Comparison of ENCODE assay signal across 12 cellular contexts in genomic region chr17:63676540-63676933, GRCh38. TPM values are rescaled to one million over a fixed set of nuclear protein-coding genes. Genes with fewer than 3 reads are reported as not detected.
DNase-seq lines count a peak whose midpoint lies in the region; ATAC-seq and TF ChIP-seq lines count a peak whose summit lies in the region.
"Had no signal": no experiment of that assay in that cellular context is flagged by ENCODE, and none has a peak within 500 bp of the region (broad histone marks: within the 10 kb centered on the region; RNA-seq: fewer than 3 reads in every experiment).

No MANE protein-coding gene starts in this region.

- H3K4me1 ChIP-seq in left ventricle myocardium inferior (peaks cover 73% of the 10 kb centered on the region), endodermal cell (ENCODE audit: control insufficient read depth, insufficient read depth, low read length) (peaks cover 17% of the 10 kb centered on the region), thyroid gland (peaks cover 17 to 38% of the 10 kb centered on the region in 2 donors)

- no peaks in the 10 kb centered on the region for H3K9me3 ChIP-seq in left ventricle myocardium inferior (replicated peaks)
- no peaks in the 10 kb centered on the region for H3K9me3 ChIP-seq in endodermal cell (ENCODE audit: control insufficient read depth, low read length)
- H3K9me3 ChIP-seq in thyroid gland, result no peaks in the 10 kb centered on the region

- H3K9me3 Mint-ChIP-seq in endodermal cell (no peaks in the 10 kb centered on the region), nephron progenitor cell (no peaks in the 10 kb centered on the region)
- H3K9me3 Mint-ChIP-seq: naive B cell had no signal

- intact Hi-C loops in left ventricle myocardium inferior (cut with micrococcal nuclease) (no loop called here), left cardiac atrium (cut with DNase I) (no loop called here), thyroid gland (cut with DNase I) (no loop called here)

- H3K36me3 Mint-ChIP-seq in endodermal cell (ENCODE audit: low read depth) (peaks cover 4% of the 10 kb centered on the region), nephron progenitor cell (ENCODE audit: low read depth) (peaks cover 11% of the 10 kb centered on the region)

- peaks cover 57% of the 10 kb centered on the region for H3K4me1 Mint-ChIP-seq in endodermal cell
- peaks cover 21% of the 10 kb centered on the region for H3K4me1 Mint-ChIP-seq in nephron progenitor cell

- H3K27ac ChIP-seq in left ventricle myocardium inferior (replicated peaks) (peak overlapping the region; percentile 92), endodermal cell (ENCODE audit: low read depth, low read length) (no peak overlapping the region), thyroid gland (peak overlapping the region in 1 of 3 donors; percentile 76)

- H3K4me3 Mint-ChIP-seq in endodermal cell, result no peak overlapping the region
- H3K4me3 Mint-ChIP-seq in nephron progenitor cell, result no peak overlapping the region
- H3K4me3 Mint-ChIP-seq: naive B cell had no signal

- H3K27me3 ChIP-seq in left ventricle myocardium inferior (ENCODE audit: low read depth), result no peaks in the 10 kb centered on the region
- no peaks in the 10 kb centered on the region for H3K27me3 ChIP-seq in endodermal cell (ENCODE audit: control insufficient read depth, insufficient read depth, low read length, poor library complexity, severe bottlenecking)
- H3K27me3 ChIP-seq in thyroid gland, result no peaks in the 10 kb centered on the region
- H3K27me3 ChIP-seq: dorsolateral prefrontal cortex had no signal

- H3K9ac ChIP-seq in endodermal cell (ENCODE audit: extremely low read depth, low read length, poor library complexity, severe bottlenecking), result no peak overlapping the region

- no peak for DNase-seq in left ventricle myocardium inferior
- no peak for DNase-seq in left cardiac atrium
- DNase-seq in endodermal cell, result no peak
- no peak for DNase-seq in nephron progenitor cell
- no peak for DNase-seq in stimulated activated CD4-positive, alpha-beta T cell treated with anti-CD3 and anti-CD28 coated beads, Interleukin-4, amount 100 ng/mL, for 1 hour
- DNase-seq in thyroid gland, result no peak
- DNase-seq: naive B cell, NCI-H2227 treated with DMSO at 0.1 percent for 48 hours had no signal

- peak overlapping the region; percentile 56 for H3K4me3 ChIP-seq in left ventricle myocardium inferior
- no peak overlapping the region for H3K4me3 ChIP-seq in endodermal cell (ENCODE audit: low read length)
- H3K4me3 ChIP-seq in thyroid gland (replicated peaks in 1 of 3), result no peak overlapping the region

- no peak for TF ChIP-seq POLR2A in thyroid gland (IDR thresholded peaks at IDR 0.05)

- no peak for ATAC-seq in left cardiac atrium
- ATAC-seq in GM18511 (IDR thresholded peaks at IDR 0.05; ENCODE audit: unreplicated experiment), result no peak
- ATAC-seq in GM18502 (IDR thresholded peaks at IDR 0.05; ENCODE audit: poor library complexity, unreplicated experiment), result no peak
- ATAC-seq: activated CD4-positive, CD25-positive, alpha-beta regulatory T cell treated with anti-CD3 and anti-CD28 coated beads, Interleukin-2, amount 50 U/mL, for 24 hours had no signal

- peaks cover 37% of the 10 kb centered on the region for H3K36me3 ChIP-seq in left ventricle myocardium inferior
- peaks cover 6% of the 10 kb centered on the region for H3K36me3 ChIP-seq in endodermal cell (ENCODE audit: control insufficient read depth, insufficient read depth, low read length)
- H3K36me3 ChIP-seq in thyroid gland, result peaks cover 2 to 5% of the 10 kb centered on the region in 2 donors

- WGBS in endodermal cell (ENCODE audit: insufficient coverage in 1 of 2, insufficient read length in 1 of 2), 2 experiments, result 90 to 100% methylated on average over 3 of the region's 3 CpGs
- WGBS in thyroid gland, 2 donors, result 72 to 75% methylated on average over 3 of the region's 3 CpGs

- H3K27me3 Mint-ChIP-seq in endodermal cell (ENCODE audit: insufficient read depth) (no peaks in the 10 kb centered on the region), nephron progenitor cell (ENCODE audit: low read depth, poor library complexity) (no peaks in the 10 kb centered on the region)
- H3K27me3 Mint-ChIP-seq: naive B cell had no signal

- no peak for TF ChIP-seq CTCF in left ventricle myocardium inferior (IDR thresholded peaks at IDR 0.05; ENCODE audit: borderline replicate concordance)
- TF ChIP-seq CTCF in endodermal cell (conservative IDR thresholded peaks at IDR 0.05), result no peak
- TF ChIP-seq CTCF in nephron progenitor cell (IDR thresholded peaks at IDR 0.05), result no peak
- no peak for TF ChIP-seq CTCF in thyroid gland (IDR thresholded peaks at IDR 0.05)

- H3K27ac Mint-ChIP-seq in endodermal cell (peak overlapping the region; percentile 32), nephron progenitor cell (peak overlapping the region; percentile 36)

RNA-seq across cellular contexts. Expression of gene LIMD2, which starts 23.4 kb away (rescaled TPM):
- total RNA-seq in left ventricle myocardium inferior, result 2.7 TPM
- 1 to 10 TPM; 6.6 to 9.6 TPM for total RNA-seq in left cardiac atrium
- total RNA-seq in endodermal cell, result 100 to 1,000 TPM in 1 of 2 donors, 10 to 100 TPM in 1; 97.5 to 111 TPM
- polyA plus RNA-seq in endodermal cell (2013, experiment 1 of 2), result 119 TPM
- 115 TPM for polyA plus RNA-seq in endodermal cell (2013, experiment 2 of 2)
- 10 to 100 TPM in 1 of 4 donors, 1 to 10 TPM in 3; 3.9 to 10.7 (median 7.2) TPM for total RNA-seq in thyroid gland

RNA-seq across cellular contexts. Expression of gene MAP3K3, which starts 54.3 kb away (rescaled TPM):
- 41.3 TPM for total RNA-seq in left ventricle myocardium inferior
- 10 to 100 TPM; 38.2 to 45.3 TPM for total RNA-seq in left cardiac atrium
- 10 to 100 TPM; 19.9 to 23.3 TPM for total RNA-seq in endodermal cell
- polyA plus RNA-seq in endodermal cell (2013, experiment 1 of 2), result 16.3 TPM
- polyA plus RNA-seq in endodermal cell (2013, experiment 2 of 2), result 18.4 TPM
- 10 to 100 TPM; 38.6 to 68.0 (median 43.8) TPM for total RNA-seq in thyroid gland

Comparison
In these comparisons a context has a peak if more than half of its experiments do, and no peak if none do; other contexts are left out.
1. RNA of gene LIMD2, which starts 23.4 kb away (total RNA-seq): 97.5 to 111 TPM in endodermal cell; 6.6 to 9.6 TPM in left cardiac atrium, 3.9 to 10.7 TPM in thyroid gland and 2.7 TPM in left ventricle myocardium inferior (single experiment); every median in the first group is over 4 times any median in the second.